Comparison of ENCODE assay signal across 24 cellular contexts in genomic region chr1:54493608-54494007, GRCh38. TPM values are rescaled to one million over a fixed set of nuclear protein-coding genes. Genes with fewer than 3 reads are reported as not detected.
DNase-seq lines count a peak whose midpoint lies in the region; ATAC-seq and TF ChIP-seq lines count a peak whose summit lies in the region.
"Had no signal": no experiment of that assay in that cellular context is flagged by ENCODE, and none has a peak within 500 bp of the region (broad histone marks: within the 10 kb centered on the region; RNA-seq: fewer than 3 reads in every experiment).

No MANE protein-coding gene starts in this region.

- H3K27me3 ChIP-seq in HCT116 (ENCODE audit: insufficient read depth, low read length) (no peaks in the 10 kb centered on the region), mesenchymal stem cell (ENCODE audit: control insufficient read depth in 1 of 2, insufficient read depth in 1 of 2, low read length in 2 of 2) (peaks cover 27 to 29% of the 10 kb centered on the region in 2 experiments)

- no peak overlapping the region for H2BK5ac ChIP-seq in mesenchymal stem cell (ENCODE audit: low read depth, low read length, poor library complexity, severe bottlenecking)

- H3K4me1 ChIP-seq in HCT116 (ENCODE audit: control insufficient read depth in 1 of 2, insufficient read depth in 2 of 2, low read length in 2 of 2) (peaks cover 12 to 21% of the 10 kb centered on the region in 2 experiments; a peak in 3 of 4 replicates), mesenchymal stem cell (ENCODE audit: control insufficient read depth, insufficient read depth, low read depth, low read length) (peaks cover 10% of the 10 kb centered on the region)
- H3K4me1 ChIP-seq: prostate gland, upper lobe of right lung had no signal

- no peak overlapping the region for H3K23ac ChIP-seq in mesenchymal stem cell (ENCODE audit: low read length in 2 of 2)

- no peak overlapping the region for H2AK5ac ChIP-seq in mesenchymal stem cell (ENCODE audit: low read length, severe bottlenecking)

- peak; percentile 46 for DNase-seq in EH (ENCODE audit: low read depth)
- DNase-seq in HCT116 (ENCODE audit: low read depth, low spot score) = no peak
- peak; percentile 35 for DNase-seq in RWPE1 (ENCODE audit: low spot score)
- DNase-seq in fibroblast of the aortic adventitia (ENCODE audit: low read depth) = peak; percentile 15
- DNase-seq in activated gamma-delta T cell treated with Interleukin-2 at 50 U/mL for 16 hours = no peak
- no peak for DNase-seq in activated naive CD4-positive, alpha-beta T cell treated with anti-CD3 and anti-CD28 coated beads, Interleukin-2, amount 50 U/mL, for 16 hours
- no peak for DNase-seq in mesenchymal stem cell
- DNase-seq: ACHN; activated CD8-positive, alpha-beta memory T cell treated with anti-CD3 and anti-CD28 coated beads, Interleukin-2, amount 10 ng/mL, durations not matched to agents 7 days and 5 days; activated naive CD4-positive, alpha-beta T cell; activated T-cell treated with anti-CD3 and anti-CD28 coated beads, Interleukin-2, amount 50 U/mL, for 48 hours; DMS53; head of caudate nucleus; NCI-H1417 treated with DMSO at 0.1 percent for 48 hours; NCI-H2081 treated with DMSO at 0.1 percent for 48 hours; NCI-H748 treated with DMSO at 0.1 percent for 48 hours; stimulated activated naive B cell treated with anti-CD40 and anti-IgM and Interleukin-4, amounts not matched to agents 10 μg/mL and 1 μg/mL and 100 μg/mL, for 72 hours; upper lobe of right lung had no signal

- no peaks in the 10 kb centered on the region for H3K79me1 ChIP-seq in mesenchymal stem cell (replicated peaks; ENCODE audit: low read length, poor library complexity, severe bottlenecking)

- 0 out of 2 replicates have a peak, but pooled peaks have one; percentile 18 for ATAC-seq in HCT116
- no peak for ATAC-seq in HG03095 (IDR thresholded peaks at IDR 0.05; ENCODE audit: unreplicated experiment)
- ATAC-seq: activated CD8-positive, alpha-beta memory T cell treated with anti-CD3 and anti-CD28 coated beads, Interleukin-2, amount 10 ng/mL, durations not matched to agents 7 days and 5 days; HepG2; upper lobe of right lung; WTC11 had no signal

- WGBS in mesenchymal stem cell = 86% methylated on average over 1 of the region's 2 CpGs

- H3K4me2 ChIP-seq in HCT116 (ENCODE audit: low read length) = no peak overlapping the region
- no peak overlapping the region for H3K4me2 ChIP-seq in mesenchymal stem cell (ENCODE audit: low read length, poor library complexity, severe bottlenecking)

- POLR2A ChIA-PET in HCT116 (lab: Charles Lee) = no interaction called here
- POLR2A ChIA-PET in RWPE1 (lab: Yijun Ruan, JAX; ENCODE audit: low non-redundant PET) = no interaction called here

- no peak overlapping the region for H3K18ac ChIP-seq in mesenchymal stem cell (ENCODE audit: low read depth in 1 of 2, low read length in 2 of 2)

- H3K14ac ChIP-seq in mesenchymal stem cell (ENCODE audit: low read length in 2 of 2) = no peak overlapping the region

- H3K9ac ChIP-seq in HCT116 (ENCODE audit: low read length) (no peak overlapping the region), mesenchymal stem cell (ENCODE audit: low read length) (no peak overlapping the region)

- no peak overlapping the region for H3K4me3 ChIP-seq in HCT116 (replicated peaks in 1 of 2; ENCODE audit: low read depth in 1 of 2, low read length in 2 of 2)
- no peak overlapping the region for H3K4me3 ChIP-seq in fibroblast of the aortic adventitia (ENCODE audit: low read depth, low read length)
- no peak overlapping the region for H3K4me3 ChIP-seq in mesenchymal stem cell (ENCODE audit: insufficient read depth in 1 of 2, low read depth in 1 of 2, low read length in 2 of 2)
- H3K4me3 ChIP-seq: prostate gland, suprapubic skin, upper lobe of right lung had no signal

- H4K8ac ChIP-seq in mesenchymal stem cell (ENCODE audit: low read length) = no peak overlapping the region

- H3K9me3 ChIP-seq in HCT116 (ENCODE audit: control insufficient read depth in 1 of 2, insufficient read depth in 1 of 2, low read depth in 1 of 2, low read length in 2 of 2) (no peaks in the 10 kb centered on the region), mesenchymal stem cell (ENCODE audit: control insufficient read depth, low read length) (peaks cover 3% of the 10 kb centered on the region)
- H3K9me3 ChIP-seq: neutrophil, prostate gland, suprapubic skin, upper lobe of right lung had no signal

- H4K20me1 ChIP-seq in HCT116 (ENCODE audit: insufficient read depth) = no peaks in the 10 kb centered on the region

- BruUV-seq in HCT116 (replicated peaks; lab: Mats Ljungman, UMichigan) = no TSS peak

- H2BK120ac ChIP-seq in mesenchymal stem cell (ENCODE audit: low read depth, low read length) = no peak overlapping the region

- no peak overlapping the region for H4K91ac ChIP-seq in mesenchymal stem cell (ENCODE audit: low read length)

- no peak for TF ChIP-seq POLR2A in HCT116 (IDR thresholded peaks at IDR 0.05; ENCODE audit: borderline replicate concordance, extremely low read depth, insufficient read depth, insufficient read length)

- no peak for TF ChIP-seq RAD21 in HCT116 (IDR thresholded peaks at IDR 0.05; ENCODE audit: low read depth)

- H2AFZ ChIP-seq in HCT116 (ENCODE audit: low read depth, low read length, poor library complexity, severe bottlenecking) = no peak overlapping the region
- H2AFZ ChIP-seq in mesenchymal stem cell (ENCODE audit: low read depth, low read length) = no peak overlapping the region

- RAD21 ChIA-PET in HCT116 (lab: Charles Lee; ENCODE audit: low non-redundant PET in 1 of 2, low total read pairs in 2 of 2, uncharacterized antibody in 2 of 2, unreplicated experiment in 2 of 2) = no interaction called here

- H2BK15ac ChIP-seq in mesenchymal stem cell (ENCODE audit: low read depth, poor library complexity, severe bottlenecking) = no peak overlapping the region

- no peaks in the 10 kb centered on the region for H3K79me2 ChIP-seq in HCT116 (ENCODE audit: insufficient read depth, low read length)

- H3K36me3 ChIP-seq in HCT116 (ENCODE audit: control insufficient read depth in 1 of 2, insufficient read depth in 2 of 2, low read length in 2 of 2) (no peaks in the 10 kb centered on the region), mesenchymal stem cell (ENCODE audit: control insufficient read depth in 1 of 2, insufficient read depth in 2 of 2, low read depth in 1 of 2, low read length in 2 of 2) (no peaks in the 10 kb centered on the region)
- H3K36me3 ChIP-seq: neutrophil, prostate gland, suprapubic skin, upper lobe of right lung had no signal

- no peaks in the 10 kb centered on the region for H3K9me2 ChIP-seq in HCT116 (ENCODE audit: insufficient read depth)

- no peak overlapping the region for H3K4ac ChIP-seq in mesenchymal stem cell (ENCODE audit: low read depth in 1 of 2, low read length in 2 of 2)

- intact Hi-C loops in HCT116 (cut with micrococcal nuclease) = no loop called here

- H3K27ac ChIP-seq in HCT116 (ENCODE audit: low read depth, low read length) (no peak overlapping the region), RWPE1 (no peak overlapping the region), mesenchymal stem cell (ENCODE audit: low read length, poor library complexity, severe bottlenecking) (no peak overlapping the region)
- H3K27ac ChIP-seq: neutrophil, prostate gland, suprapubic skin, upper lobe of right lung had no signal

- TF ChIP-seq CTCF in HCT116 (IDR thresholded peaks at IDR 0.05 in 2 of 3, conservative IDR thresholded peaks at IDR 0.05 in 1 of 3; ENCODE audit: borderline replicate concordance in 1 of 3, insufficient read depth in 1 of 3, low read depth in 2 of 3, low read length in 2 of 3) (no peak), RWPE1 (conservative IDR thresholded peaks at IDR 0.05; ENCODE audit: low read depth) (no peak), fibroblast of the aortic adventitia (IDR thresholded peaks at IDR 0.05; ENCODE audit: insufficient read depth, low read length) (no peak)

- CTCF ChIA-PET in HCT116 (lab: Charles Lee) (no interaction called here), RWPE1 (lab: Yijun Ruan, JAX) (no interaction called here)

- H2BK12ac ChIP-seq in mesenchymal stem cell (ENCODE audit: low read length in 2 of 2) = no peak overlapping the region

TF ChIP-seq in HCT116, 20 proteins besides CTCF, POLR2A, EP300 and RAD21:
- no peak for TF ChIP-seq REST (IDR thresholded peaks at IDR 0.05; ENCODE audit: low read depth)
- peak; percentile 62 for TF ChIP-seq TCF7L2 (IDR thresholded peaks at IDR 0.05; ENCODE audit: borderline replicate concordance, extremely low read depth, insufficient read depth, insufficient read length)

RNA-seq across cellular contexts. Expression of gene ACOT11, which starts 54.4 kb away (rescaled TPM):
- total RNA-seq in HCT116 (2021; ENCODE audit: unreplicated experiment) (31.1 TPM), fibroblast of the aortic adventitia (ENCODE audit: low replicate concordance) (1.1 and 3.9 TPM in 2 replicates)
- 17.3 and 18.7 TPM in 2 replicates for polyA plus RNA-seq in HCT116 (2012)
- polyA plus RNA-seq in mesenchymal stem cell (2013, experiment 1 of 2) = 0.83 TPM
- polyA plus RNA-seq in mesenchymal stem cell (2013, experiment 2 of 2) = 0.88 TPM

Comparison
In these comparisons a context has a peak if more than half of its experiments do, and no peak if none do; other contexts are left out.
1. DNase-seq: peak in EH (single experiment), RWPE1 (single experiment) and fibroblast of the aortic adventitia (single experiment); none in HCT116 (single experiment), activated gamma-delta T cell treated with Interleukin-2 at 50 U/mL for 16 hours (single experiment), activated naive CD4-positive, alpha-beta T cell treated with anti-CD3 and anti-CD28 coated beads, Interleukin-2, amount 50 U/mL, for 16 hours (single experiment) and mesenchymal stem cell (single experiment).